In genomic region chr18:28408528-28408927, GRCh38 we compare ENCODE assay signal across 19 cellular contexts.
"Had no signal": no experiment of that assay in that cellular context is flagged by ENCODE, and none has a peak within 500 bp of the region (broad histone marks: within the 10 kb centered on the region; RNA-seq: fewer than 3 reads in every experiment).

No MANE protein-coding gene starts in this region.

- H3K4me2 ChIP-seq: SK-N-SH had no signal

- H3K27ac ChIP-seq: RWPE1 had no signal

- DNase-seq: KBM-7, MM.1S, NCI-H1092 treated with DMSO at 0.1 percent for 48 hours, NCI-H1436, NCI-H187, NCI-H2029, NCI-H2081 treated with DMSO at 0.1 percent for 48 hours, NCI-H2171, NCI-H226, NCI-H446, NCI-H510A, NCI-H524 treated with DMSO at 0.1 percent for 48 hours, NCI-H69, NCI-H774, SHP77, SK-N-SH, SW 1271 had no signal

- H3K9ac ChIP-seq: SK-N-SH had no signal

- H3K9me3 ChIP-seq: SK-N-SH had no signal

- FAIRE-seq: RCC 7860 had no signal
